In the genomic region with DNA sequence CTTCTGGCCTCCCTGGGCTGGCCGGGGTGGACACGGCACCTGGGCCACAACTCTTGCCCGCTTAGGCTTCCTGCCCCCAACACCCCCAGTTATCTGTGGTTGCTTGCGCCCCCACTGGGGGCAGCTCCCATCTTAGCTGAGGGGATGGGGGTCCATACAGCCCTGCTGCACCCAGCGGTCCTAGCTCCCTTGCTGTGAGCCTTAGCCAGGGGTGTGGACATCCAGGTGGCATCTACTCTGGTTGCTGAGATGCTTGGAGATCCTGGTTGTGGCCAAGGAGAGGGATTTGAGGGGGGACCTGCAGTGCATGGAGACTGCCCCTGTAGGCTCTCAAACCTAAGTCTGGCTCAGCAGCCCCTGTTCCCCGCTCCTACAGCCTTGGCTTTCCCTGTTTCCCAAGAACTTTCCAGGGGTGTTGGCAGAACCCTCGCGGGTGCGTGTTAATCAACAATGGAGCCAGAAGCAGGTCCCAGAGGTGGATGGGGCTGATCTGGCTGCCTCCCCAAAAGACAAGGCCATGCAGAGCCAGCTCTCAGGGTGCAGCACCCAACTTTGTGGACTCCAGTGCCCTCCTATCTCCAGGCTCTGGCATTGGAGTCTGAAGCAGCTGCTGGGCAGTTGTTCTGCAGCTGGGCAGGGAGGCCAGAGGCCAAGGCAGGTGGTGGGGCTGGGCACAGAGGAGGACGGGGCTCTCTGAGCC, we compare ENCODE assay signal across 2 cellular contexts.
TF ChIP-seq lines count a peak whose summit lies in the region.

No MANE protein-coding gene starts in this region.

TF ChIP-seq in SK-N-SH, 30 proteins besides CTCF, POLR2A, EP300 and RAD21 (continued from another document):
- TF ChIP-seq POLR2AphosphoS5 (IDR thresholded peaks at IDR 0.05; ENCODE audit: low read depth, low read length) (no peak), RFX5 (IDR thresholded peaks at IDR 0.05; ENCODE audit: low read length) (no peak), MXI1 (IDR thresholded peaks at IDR 0.05; ENCODE audit: low read depth, low read length) (no peak), GABPA (IDR thresholded peaks at IDR 0.05; ENCODE audit: low read depth) (no peak), RXRA (IDR thresholded peaks at IDR 0.05; ENCODE audit: borderline replicate concordance, low read depth) (no peak), NRF1 (IDR thresholded peaks at IDR 0.05; ENCODE audit: low read depth, low read length) (no peak)
- TF ChIP-seq, protein P1, sequence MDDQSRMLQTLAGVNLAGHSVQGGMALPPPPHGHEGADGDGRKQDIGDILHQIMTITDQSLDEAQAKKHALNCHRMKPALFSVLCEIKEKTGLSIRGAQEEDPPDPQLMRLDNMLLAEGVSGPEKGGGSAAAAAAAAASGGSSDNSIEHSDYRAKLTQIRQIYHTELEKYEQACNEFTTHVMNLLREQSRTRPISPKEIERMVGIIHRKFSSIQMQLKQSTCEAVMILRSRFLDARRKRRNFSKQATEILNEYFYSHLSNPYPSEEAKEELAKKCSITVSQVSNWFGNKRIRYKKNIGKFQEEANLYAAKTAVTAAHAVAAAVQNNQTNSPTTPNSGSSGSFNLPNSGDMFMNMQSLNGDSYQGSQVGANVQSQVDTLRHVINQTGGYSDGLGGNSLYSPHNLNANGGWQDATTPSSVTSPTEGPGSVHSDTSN (IDR thresholded peaks at IDR 0.05), result no peak
TF ChIP-seq in SK-N-SH: peak in this region for 0.

TF ChIP-seq in SK-N-SH treated with all-trans-retinoic acid at 6 μM for 48 hours, 23 proteins besides CTCF, POLR2A, EP300 and RAD21 (continued from another document):
- TF ChIP-seq, protein P2, sequence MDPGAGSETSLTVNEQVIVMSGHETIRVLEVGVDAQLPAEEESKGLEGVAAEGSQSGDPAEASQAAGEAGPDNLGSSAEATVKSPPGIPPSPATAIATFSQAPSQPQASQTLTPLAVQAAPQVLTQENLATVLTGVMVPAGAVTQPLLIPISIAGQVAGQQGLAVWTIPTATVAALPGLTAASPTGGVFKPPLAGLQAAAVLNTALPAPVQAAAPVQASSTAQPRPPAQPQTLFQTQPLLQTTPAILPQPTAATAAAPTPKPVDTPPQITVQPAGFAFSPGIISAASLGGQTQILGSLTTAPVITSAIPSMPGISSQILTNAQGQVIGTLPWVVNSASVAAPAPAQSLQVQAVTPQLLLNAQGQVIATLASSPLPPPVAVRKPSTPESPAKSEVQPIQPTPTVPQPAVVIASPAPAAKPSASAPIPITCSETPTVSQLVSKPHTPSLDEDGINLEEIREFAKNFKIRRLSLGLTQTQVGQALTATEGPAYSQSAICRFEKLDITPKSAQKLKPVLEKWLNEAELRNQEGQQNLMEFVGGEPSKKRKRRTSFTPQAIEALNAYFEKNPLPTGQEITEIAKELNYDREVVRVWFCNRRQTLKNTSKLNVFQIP (CRISPR knock-in tag; IDR thresholded peaks at IDR 0.05; ENCODE audit: borderline replicate concordance, low read depth), result no peak
